ENCODE assay signal across 11 cellular contexts in genomic region chr1:28416509-28417194, GRCh38. TPM values are rescaled to one million over a fixed set of nuclear protein-coding genes. Genes with fewer than 3 reads are reported as not detected.
DNase-seq lines count a peak whose midpoint lies in the region; ATAC-seq, FAIRE-seq and TF ChIP-seq lines count a peak whose summit lies in the region.
"Had no signal": no experiment of that assay in that cellular context is flagged by ENCODE, and none has a peak within 500 bp of the region (broad histone marks: within the 10 kb centered on the region; RNA-seq: fewer than 3 reads in every experiment).

No MANE protein-coding gene starts in this region.

- POLR2A ChIA-PET in H1 (lab: Charles Lee; ENCODE audit: partially characterized antibody) = interaction anchor here (0.6 to 13.8 kb wide), 2 partner anchors 63 to 94 kb away, joined by 4 to 139 read pairs; partner anchors contain the start of gene RCC1

- H3K36me3 ChIP-seq in GM23248 (ENCODE audit: low read depth) = no peaks in the 10 kb centered on the region
- H3K36me3 ChIP-seq in H1 (ENCODE audit: control insufficient read depth in 2 of 4, insufficient read depth in 4 of 4, low read length in 3 of 4) = no peaks in the 10 kb centered on the region
- H3K36me3 ChIP-seq in skeletal muscle satellite cell (ENCODE audit: insufficient read depth, low read length) = no peaks in the 10 kb centered on the region
- H3K36me3 ChIP-seq in lower lobe of right lung = no peaks in the 10 kb centered on the region
- H3K36me3 ChIP-seq: cardiac muscle cell, esophagus muscularis mucosa, suprapubic skin had no signal

- H3K27ac ChIP-seq in GM23248 (peak overlapping the region; percentile 80), H1 (ENCODE audit: low read depth, low read length) (no peak overlapping the region), lower lobe of right lung (no peak overlapping the region)
- H3K27ac ChIP-seq: cardiac muscle cell, esophagus muscularis mucosa had no signal

- peak overlapping the region; percentile 33 for H3K4me2 ChIP-seq in GM23248 (ENCODE audit: unreplicated experiment)
- no peak overlapping the region for H3K4me2 ChIP-seq in H1 (ENCODE audit: insufficient read depth in 1 of 2, low read depth in 2 of 2, low read length in 2 of 2)
- H3K4me2 ChIP-seq in skeletal muscle satellite cell (ENCODE audit: low read length) = peak overlapping the region; percentile 66

- intact Hi-C loops in lower lobe of right lung (cut with DNase I) = no loop called here
- intact Hi-C loops in Right ventricle myocardium superior (cut with DNase I) = no loop called here

- peaks cover 4% of the 10 kb centered on the region; the same call in 1 of the 2 replicates for H3K79me1 ChIP-seq in H1 (ENCODE audit: low read depth, low read length)

- H3K27me3 ChIP-seq in GM23248 (replicated peaks; ENCODE audit: insufficient read depth) (no peaks in the 10 kb centered on the region), H1 (replicated peaks in 1 of 4; ENCODE audit: control insufficient read depth in 3 of 4, extremely low read depth in 1 of 4, insufficient read depth in 3 of 4, low read length in 3 of 4) (no peaks in the 10 kb centered on the region), skeletal muscle satellite cell (ENCODE audit: control insufficient read depth, insufficient read depth, low read length) (no peaks in the 10 kb centered on the region), lower lobe of right lung (ENCODE audit: low read depth) (no peaks in the 10 kb centered on the region)
- H3K27me3 ChIP-seq: cardiac muscle cell, esophagus muscularis mucosa, suprapubic skin had no signal

- H3K4me3 ChIP-seq in GM23248 = no peak overlapping the region
- H3K4me3 ChIP-seq in H1 (ENCODE audit: extremely low read depth in 1 of 4, insufficient read depth in 2 of 4, low read depth in 3 of 4, low read length in 4 of 4) = no peak overlapping the region
- no peak overlapping the region for H3K4me3 ChIP-seq in skeletal muscle satellite cell (ENCODE audit: low read length)
- H3K4me3 ChIP-seq in lower lobe of right lung = no peak overlapping the region
- H3K4me3 ChIP-seq: cardiac muscle cell, esophagus muscularis mucosa, suprapubic skin had no signal

- no peak for FAIRE-seq in H1 (lab: Jason Lieb, UNC)

- DNase-seq in GM23248 (no peak), OCI-M2 (lab: John Stamatoyannopoulos, UW; ENCODE audit: unreplicated experiment) (peak; percentile 12), H1 (ENCODE audit: low read depth in 1 of 2, low spot score in 2 of 2) (no peak), lower lobe of right lung (no peak), Right ventricle myocardium superior (no peak)
- DNase-seq: NCI-H526 had no signal

- H3K79me2 ChIP-seq in GM23248 (ENCODE audit: insufficient read depth) = peaks cover 31% of the 10 kb centered on the region
- peaks cover 0 to 35% of the 10 kb centered on the region in 2 experiments; a peak in 3 of 4 replicates for H3K79me2 ChIP-seq in H1 (ENCODE audit: control insufficient read depth in 1 of 2, insufficient read depth in 2 of 2, low read length in 2 of 2)

- H3K9me3 ChIP-seq in GM23248 (ENCODE audit: low read depth) (no peaks in the 10 kb centered on the region), H1 (ENCODE audit: insufficient read depth in 2 of 2, low read depth in 1 of 2, low read length in 1 of 2) (no peaks in the 10 kb centered on the region), skeletal muscle satellite cell (replicated peaks; ENCODE audit: low read length) (no peaks in the 10 kb centered on the region), lower lobe of right lung (no peaks in the 10 kb centered on the region)
- H3K9me3 ChIP-seq: esophagus muscularis mucosa, suprapubic skin had no signal

- H3K9ac ChIP-seq in GM23248 = peak overlapping the region; percentile 76
- H3K9ac ChIP-seq in H1 (replicated peaks in 1 of 4; ENCODE audit: extremely low read depth in 1 of 4, low read depth in 3 of 4, low read length in 3 of 4) = no peak overlapping the region
- H3K9ac ChIP-seq in skeletal muscle satellite cell (ENCODE audit: low read depth, low read length) = peak overlapping the region; percentile 41

- WGBS in GM23248 (ENCODE audit: low coverage in 1 of 2, low lambda C conversion rate in 2 of 2, missing lambda C conversion rate in 2 of 2), 2 experiments = 88 to 92% methylated on average over 2 of the region's 2 CpGs
- 85% methylated on average over 2 of the region's 2 CpGs; no CpG with 5 or more reads in 1 of the 2 experiments for WGBS in H1 (ENCODE audit: extremely low coverage in 1 of 2, insufficient coverage in 1 of 2, insufficient read length in 1 of 2, insufficient replicate concordance in 2 of 2, low coverage in 1 of 2, low lambda C conversion rate in 2 of 2, missing lambda C conversion rate in 1 of 2), 2 experiments

- no peak overlapping the region for H3K14ac ChIP-seq in H1 (ENCODE audit: insufficient read length)

- no peak overlapping the region for H2BK5ac ChIP-seq in H1 (ENCODE audit: low read depth, low read length)

- H4K5ac ChIP-seq in H1 (ENCODE audit: insufficient read length, low read depth, low read length) = peak overlapping the region; percentile 60

- no peak for TF ChIP-seq POLR2A in H1 (IDR thresholded peaks at IDR 0.05; ENCODE audit: control extremely low read depth in 1 of 2, low read depth in 2 of 2, low read length in 2 of 2)

- CTCF ChIA-PET in H1 (lab: Charles Lee; ENCODE audit: partially characterized antibody) = no interaction called here

- peaks cover 15% of the 10 kb centered on the region for H3F3A ChIP-seq in GM23248 (ENCODE audit: insufficient read depth)

- ATAC-seq in GM18519 (IDR thresholded peaks at IDR 0.05; ENCODE audit: low FRiP score, unreplicated experiment) = no peak
- no peak for ATAC-seq in lower lobe of right lung
- no peak for ATAC-seq in Right ventricle myocardium superior (ENCODE audit: poor library complexity)

- H3K4ac ChIP-seq in H1 (replicated peaks; ENCODE audit: insufficient read length, low read depth, low read length) = no peak overlapping the region

- no peak overlapping the region for H2BK15ac ChIP-seq in H1 (ENCODE audit: low read length)

- TF ChIP-seq CTCF in H1 (IDR thresholded peaks at IDR 0.05; ENCODE audit: control extremely low read depth in 1 of 3, insufficient read depth in 1 of 3, low read depth in 1 of 3, low read length in 3 of 3) (no peak), lower lobe of right lung (IDR thresholded peaks at IDR 0.05) (no peak)

- peak overlapping the region; percentile 55; the same call in 1 of the 2 replicates for H2BK12ac ChIP-seq in H1 (ENCODE audit: low read depth, low read length)

- H3K23ac ChIP-seq in H1 (ENCODE audit: insufficient read length) = no peak overlapping the region

- peak overlapping the region; percentile 53 for H2BK120ac ChIP-seq in H1 (replicated peaks; ENCODE audit: low read depth, low read length)

- H4K8ac ChIP-seq in H1 (ENCODE audit: extremely low read depth, insufficient read depth, low read length) = no peak overlapping the region

- H2AK5ac ChIP-seq in H1 (ENCODE audit: low read depth, low read length) = no peak overlapping the region

- no peak overlapping the region for H2BK20ac ChIP-seq in H1 (ENCODE audit: low read length)

- in situ Hi-C loops in GM23248 (cut with MboI) = loop anchor here (25.0 kb wide), 1 partner anchor 196 kb away; no protein-coding TSS in a partner anchor

- H2AFZ ChIP-seq in GM23248 (no peak overlapping the region), H1 (ENCODE audit: low read length) (no peak overlapping the region)

- H4K20me1 ChIP-seq in GM23248 (ENCODE audit: insufficient read depth) (no peaks in the 10 kb centered on the region), H1 (replicated peaks in 1 of 2; ENCODE audit: control insufficient read depth in 1 of 2, insufficient read depth in 2 of 2, low read length in 2 of 2) (no peaks in the 10 kb centered on the region)

- TF ChIP-seq EP300 in H1 (IDR thresholded peaks at IDR 0.05; ENCODE audit: borderline replicate concordance in 1 of 2, low read depth in 2 of 2, low read length in 2 of 2) = no peak

- no peaks in the 10 kb centered on the region for H3K23me2 ChIP-seq in H1 (ENCODE audit: low read depth, low read length)

- TF ChIP-seq RAD21 in H1 (IDR thresholded peaks at IDR 0.05 in 1 of 2, conservative IDR thresholded peaks at IDR 0.05 in 1 of 2; ENCODE audit: low read depth in 2 of 2, low read length in 2 of 2) = no peak

- H3K18ac ChIP-seq in H1 (ENCODE audit: extremely low read depth, low read length) = no peak overlapping the region

- peak overlapping the region; percentile 55 for H4K91ac ChIP-seq in H1 (replicated peaks; ENCODE audit: insufficient read length, low read length)

- H3K56ac ChIP-seq in H1 (replicated peaks; ENCODE audit: insufficient read length, low read depth, low read length) = no peak overlapping the region

- H3K4me1 ChIP-seq in GM23248 (ENCODE audit: insufficient read depth) (peaks cover 24% of the 10 kb centered on the region), H1 (replicated peaks in 1 of 4; ENCODE audit: control insufficient read depth in 3 of 4, insufficient read depth in 4 of 4, low read length in 3 of 4) (peaks cover 1 to 5% (median 2%) of the 10 kb centered on the region in 4 experiments; a peak in 5 of 7 replicates), skeletal muscle satellite cell (ENCODE audit: control insufficient read depth, insufficient read depth, low read length) (peaks cover 21% of the 10 kb centered on the region), lower lobe of right lung (peaks cover 9% of the 10 kb centered on the region)

- H3K9me2 ChIP-seq in GM23248 (ENCODE audit: insufficient read depth) = no peaks in the 10 kb centered on the region

TF ChIP-seq in H1, 55 proteins besides CTCF, POLR2A, EP300 and RAD21 (continues in another document):
- TF ChIP-seq EZH2 (IDR thresholded peaks at IDR 0.05; ENCODE audit: low read depth, low read length, severe bottlenecking) (no peak), SIN3A (conservative IDR thresholded peaks at IDR 0.05 in 1 of 2, IDR thresholded peaks at IDR 0.05 in 1 of 2; ENCODE audit: low read depth in 1 of 2, low read length in 2 of 2) (no peak), BRCA1 (IDR thresholded peaks at IDR 0.05; ENCODE audit: low read depth, low read length) (no peak), SP2 (IDR thresholded peaks at IDR 0.05; ENCODE audit: low read length) (no peak), PHF8 (conservative IDR thresholded peaks at IDR 0.05; ENCODE audit: low read depth, low read length) (no peak)

RNA-seq across cellular contexts. Expression of gene PHACTR4, which starts 47.1 kb away (rescaled TPM):
- total RNA-seq in GM23248 (2014; rRNA removed; shearing (Covaris generic)) = 3.0 and 5.2 TPM in 2 replicates
- 14.3 and 14.7 TPM in 2 replicates for polyA plus RNA-seq in GM23248 (2016; fragmentation: Nextera tagmentation; extraction: Ambion mirVana)
- 54.1 and 57.8 TPM in 2 replicates for total RNA-seq in H1 (2021; fragmentation: NEBNext Ultra II Directional; extraction: Animal tissue kit (Norgen Biotek cat#: 25700))
- polyA plus RNA-seq in H1 (2011; rRNA removed) = 18.6 and 23.7 TPM in 2 replicates
- polyA plus RNA-seq in H1 (2011; cell fraction: cytosol; rRNA removed) = 16.2 TPM
- polyA plus RNA-seq in H1 (2011; cell fraction: nucleus; rRNA removed) = 15.2 TPM
- 32.1 to 39.0 TPM (median 33.3 TPM) in 4 replicates for polyA plus RNA-seq in H1 (2012, experiment 1 of 2)
- 12.7 TPM for polyA plus RNA-seq in H1 (2012, experiment 2 of 2)
- polyA plus RNA-seq in H1 (2013, experiment 1 of 2) = 32.1 TPM
- polyA plus RNA-seq in H1 (2013, experiment 2 of 2) = 32.6 TPM
- polyA minus RNA-seq in H1 (2011; rRNA and poly(A)+ RNA removed) = 22.5 and 24.7 TPM in 2 replicates
- polyA minus RNA-seq in H1 (2011; cell fraction: cytosol; rRNA and poly(A)+ RNA removed) = 16.1 TPM
- polyA minus RNA-seq in H1 (2011; cell fraction: nucleus; rRNA and poly(A)+ RNA removed) = 17.2 TPM
- total RNA-seq in skeletal muscle satellite cell (2012; rRNA removed) = 7.6 TPM in 2 replicates
- 44.2 TPM for total RNA-seq in lower lobe of right lung
- 14.9 TPM for total RNA-seq in Right ventricle myocardium superior

Comparison
In these comparisons a context has a peak if more than half of its experiments do, and no peak if none do; other contexts are left out.
1. H3K4me2 ChIP-seq: peak in GM23248 (single experiment) and skeletal muscle satellite cell (single experiment); none in H1 (0 of 2).
2. H3K9ac ChIP-seq: peak in GM23248 (single experiment) and skeletal muscle satellite cell (single experiment); none in H1 (0 of 4).